In the genomic region with DNA sequence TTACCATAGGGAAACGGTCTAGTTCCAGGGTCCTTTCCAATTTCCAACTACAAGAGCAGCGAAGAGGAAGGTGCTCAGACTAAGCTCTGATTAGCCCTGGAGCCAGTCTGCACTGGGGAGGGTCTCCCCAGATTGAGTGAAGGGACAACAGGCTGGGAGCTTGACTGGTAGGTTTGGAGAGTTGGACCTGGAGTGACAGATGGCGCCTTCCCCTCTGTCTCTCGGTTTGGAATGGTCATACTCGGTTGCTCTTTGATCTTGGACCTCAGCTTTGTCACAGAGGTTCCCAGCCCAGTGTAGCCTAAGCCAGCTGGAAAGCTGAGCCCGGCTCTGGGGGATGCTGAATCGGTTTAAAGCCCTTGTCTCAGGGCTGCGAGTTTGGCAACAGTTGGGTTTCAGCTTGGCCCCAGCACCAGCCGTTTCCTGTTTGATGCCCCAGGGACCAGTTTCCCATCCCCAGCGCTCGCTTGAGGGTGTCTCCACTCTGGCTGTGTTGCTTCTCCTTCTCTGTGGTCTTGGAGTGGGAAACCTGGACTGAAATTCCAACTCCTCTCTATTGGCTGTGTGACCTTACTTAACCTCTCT, we compare ENCODE assay signal across 8 cellular contexts. TPM values are rescaled to one million over a fixed set of nuclear protein-coding genes. Genes with fewer than 3 reads are reported as not detected.
DNase-seq lines count a peak whose midpoint lies in the region; ATAC-seq and TF ChIP-seq lines count a peak whose summit lies in the region.

No MANE protein-coding gene starts in this region.

- peaks cover 13% of the 10 kb centered on the region for H3K4me1 ChIP-seq in iPS-18a (ENCODE audit: control insufficient read depth, low read depth, low read length)

- no peak overlapping the region for H3K27ac ChIP-seq in iPS-18a (ENCODE audit: low read length)

- CTCF ChIA-PET in activated CD4-positive, alpha-beta T cell treated with anti-CD3 and anti-CD28 coated beads for 36 hours (lab: Charles Lee): interaction anchor here (0.5 to 1.8 kb wide), 6 partner anchors 10 to 84 kb away, joined by 3 to 10 read pairs (median 3); no protein-coding TSS in a partner anchor

- peak overlapping the region; percentile 90 for H3K4me3 Mint-ChIP-seq in activated CD4-positive, alpha-beta T cell treated with anti-CD3 and anti-CD28 coated beads for 36 hours

- no peak for TF ChIP-seq CTCF in astrocyte of the cerebellum (IDR thresholded peaks at IDR 0.05; ENCODE audit: low read depth, low read length, missing control alignments)

- DNase-seq in activated CD4-positive, alpha-beta T cell treated with anti-CD3 and anti-CD28 coated beads for 36 hours: peak; percentile 44
- DNase-seq in activated CD4-positive, alpha-beta T cell treated with anti-CD3 and anti-CD28 coated beads, Interleukin-2, amount 50 U/mL, for 4 hours: no peak
- DNase-seq in NCI-H526 treated with DMSO at 0.1 percent for 48 hours (lab: John Stamatoyannopoulos, UW) (peak; percentile 21), astrocyte of the cerebellum (ENCODE audit: low read depth) (no peak), skeletal muscle cell (ENCODE audit: low read depth) (no peak), inferior parietal cortex (ENCODE audit: extremely low spot score) (no peak)

- H3K4me3 ChIP-seq in astrocyte of the cerebellum (ENCODE audit: low read depth, low read length) (peak overlapping the region; percentile 85), iPS-18a (ENCODE audit: low read length) (peak overlapping the region; percentile 70), skeletal muscle cell (ENCODE audit: low read depth, low read length) (peak overlapping the region; percentile 64)

- H3K27ac Mint-ChIP-seq in activated CD4-positive, alpha-beta T cell treated with anti-CD3 and anti-CD28 coated beads for 36 hours: peak overlapping the region; percentile 82

- in situ Hi-C loops in astrocyte of the cerebellum (cut with HindIII; ENCODE audit: low sequenced_read_pairs): loop anchor here (5.0 kb wide), 1 partner anchor 87 kb away; no protein-coding TSS in a partner anchor

- intact Hi-C loops in activated CD4-positive, alpha-beta T cell treated with anti-CD3 and anti-CD28 coated beads for 36 hours (cut with DNase I, micrococcal nuclease): loop anchor here (1.0 to 5.0 kb wide), 5 partner anchors 67 to 587 kb away; partner anchors contain the start of genes NKTR (in 1 of the 2) and VIPR1 (in 1 of the 2)

- H3K36me3 ChIP-seq in iPS-18a (ENCODE audit: control insufficient read depth, low read depth, low read length): no peaks in the 10 kb centered on the region

- peaks cover 21% of the 10 kb centered on the region for H3K27me3 ChIP-seq in iPS-18a (ENCODE audit: control insufficient read depth, insufficient read depth, low read length)

- no peaks in the 10 kb centered on the region for H3K9me3 ChIP-seq in iPS-18a (ENCODE audit: control insufficient read depth, low read depth, low read length)

- POLR2A ChIA-PET in activated CD4-positive, alpha-beta T cell treated with anti-CD3 and anti-CD28 coated beads for 36 hours (lab: Charles Lee): interaction anchor here (0.7 to 1.1 kb wide), 2 partner anchors 15 to 300 kb away, joined by 3 read pairs; no protein-coding TSS in a partner anchor

- H3K36me3 Mint-ChIP-seq in activated CD4-positive, alpha-beta T cell treated with anti-CD3 and anti-CD28 coated beads for 36 hours (ENCODE audit: low read depth): peaks cover 5% of the 10 kb centered on the region

- H3K9ac ChIP-seq in iPS-18a (ENCODE audit: low read length): peak overlapping the region; percentile 44

- H3K4me1 Mint-ChIP-seq in activated CD4-positive, alpha-beta T cell treated with anti-CD3 and anti-CD28 coated beads for 36 hours: peaks cover 56% of the 10 kb centered on the region

- H3K9me3 Mint-ChIP-seq in activated CD4-positive, alpha-beta T cell treated with anti-CD3 and anti-CD28 coated beads for 36 hours (ENCODE audit: low read depth): no peaks in the 10 kb centered on the region

- no peak for ATAC-seq in activated CD4-positive, alpha-beta T cell treated with anti-CD3 and anti-CD28 coated beads for 36 hours
- no peak for ATAC-seq in esophagus mucosa

- no peaks in the 10 kb centered on the region for H3K27me3 Mint-ChIP-seq in activated CD4-positive, alpha-beta T cell treated with anti-CD3 and anti-CD28 coated beads for 36 hours

RNA-seq across cellular contexts. Expression of gene ULK4, which starts 53.1 kb away (rescaled TPM):
- total RNA-seq in activated CD4-positive, alpha-beta T cell treated with anti-CD3 and anti-CD28 coated beads for 36 hours: 10 to 100 TPM; 13.1 to 14.2 TPM
- total RNA-seq in esophagus mucosa: 6.0 TPM

Comparison
In these comparisons a context has a peak if more than half of its experiments do, and no peak if none do; other contexts are left out.
1. DNase-seq: peak in activated CD4-positive, alpha-beta T cell treated with anti-CD3 and anti-CD28 coated beads for 36 hours (single experiment) and NCI-H526 treated with DMSO at 0.1 percent for 48 hours (single experiment); none in activated CD4-positive, alpha-beta T cell treated with anti-CD3 and anti-CD28 coated beads, Interleukin-2, amount 50 U/mL, for 4 hours (0 of 2), astrocyte of the cerebellum (single experiment), skeletal muscle cell (single experiment) and inferior parietal cortex (single experiment).
2. Peak in every context shown above with its lines, with median percentiles within 50 percentile points of each other: H3K4me3 ChIP-seq.